ENCODE assay signal across 10 cellular contexts in genomic region chr9:95116002-95116819, GRCh38.
DNase-seq lines count a peak whose midpoint lies in the region; ATAC-seq and TF ChIP-seq lines count a peak whose summit lies in the region.
"Had no signal": no experiment of that assay in that cellular context is flagged by ENCODE, and none has a peak within 500 bp of the region (broad histone marks: within the 10 kb centered on the region; RNA-seq: fewer than 3 reads in every experiment).

No MANE protein-coding gene starts in this region.

- no peak overlapping the region for H3K27ac Mint-ChIP-seq in endodermal cell
- H3K27ac Mint-ChIP-seq: naive thymus-derived CD8-positive, alpha-beta T cell had no signal

- peaks cover 15% of the 10 kb centered on the region for H3K4me1 Mint-ChIP-seq in endodermal cell
- H3K4me1 Mint-ChIP-seq: naive thymus-derived CD8-positive, alpha-beta T cell had no signal

- peaks cover 5% of the 10 kb centered on the region; the same call in 1 of the 2 replicates for H3K4me1 ChIP-seq in BE2C
- H3K4me1 ChIP-seq in Loucy (ENCODE audit: insufficient read depth, low read length, poor library complexity, severe bottlenecking), result no peaks in the 10 kb centered on the region
- H3K4me1 ChIP-seq in endodermal cell (ENCODE audit: control insufficient read depth, insufficient read depth, low read length), result peaks cover 5% of the 10 kb centered on the region
- no peaks in the 10 kb centered on the region for H3K4me1 ChIP-seq in muscle layer of duodenum (ENCODE audit: control insufficient read depth in 1 of 2, insufficient read depth in 2 of 2, low read length in 2 of 2)

- H3K9me2 ChIP-seq in Loucy (replicated peaks; ENCODE audit: low read depth, low read length), result no peaks in the 10 kb centered on the region

- H3K27me3 Mint-ChIP-seq in endodermal cell (ENCODE audit: insufficient read depth), result no peaks in the 10 kb centered on the region
- H3K27me3 Mint-ChIP-seq: CD4-positive, CD25-positive, alpha-beta regulatory T cell; naive thymus-derived CD8-positive, alpha-beta T cell had no signal

- TF ChIP-seq CTCF in BE2C (IDR thresholded peaks at IDR 0.05; ENCODE audit: low read depth, low read length), result peak; percentile 64
- peak; percentile 54 for TF ChIP-seq CTCF in Loucy (conservative IDR thresholded peaks at IDR 0.05; ENCODE audit: low read length)
- TF ChIP-seq CTCF in endodermal cell (conservative IDR thresholded peaks at IDR 0.05), result peak; percentile 77

- no peaks in the 10 kb centered on the region for H3K79me2 ChIP-seq in Loucy (ENCODE audit: insufficient read depth, low read length)

- H4K20me1 ChIP-seq in Loucy (ENCODE audit: insufficient read depth, low read length, poor library complexity, severe bottlenecking), result no peaks in the 10 kb centered on the region

- H3K36me3 Mint-ChIP-seq in endodermal cell (ENCODE audit: low read depth), result peaks cover 10% of the 10 kb centered on the region

- H3K27me3 ChIP-seq in BE2C (no peaks in the 10 kb centered on the region), Loucy (ENCODE audit: insufficient read depth, low read length, poor library complexity, severe bottlenecking) (no peaks in the 10 kb centered on the region), endodermal cell (ENCODE audit: control insufficient read depth, insufficient read depth, low read length, poor library complexity, severe bottlenecking) (no peaks in the 10 kb centered on the region), muscle layer of duodenum (ENCODE audit: low read depth, low read length) (no peaks in the 10 kb centered on the region)

- H3F3A ChIP-seq in Loucy (ENCODE audit: low read depth), result no peaks in the 10 kb centered on the region

- H3K9ac ChIP-seq in Loucy (ENCODE audit: low read depth, low read length, poor library complexity, severe bottlenecking) (no peak overlapping the region), endodermal cell (ENCODE audit: extremely low read depth, low read length, poor library complexity, severe bottlenecking) (no peak overlapping the region)

- WGBS in endodermal cell (ENCODE audit: insufficient coverage in 1 of 2, insufficient read length in 1 of 2), 2 experiments, result 82 to 91% methylated on average over 7 to 11 of the region's 11 CpGs

- no peak overlapping the region for H2AFZ ChIP-seq in Loucy (ENCODE audit: low read length)

- H3K4me3 ChIP-seq in BE2C (ENCODE audit: low read depth, low read length) (no peak overlapping the region), Loucy (ENCODE audit: low read length, poor library complexity, severe bottlenecking) (no peak overlapping the region), endodermal cell (ENCODE audit: low read length) (no peak overlapping the region), muscle layer of duodenum (ENCODE audit: low read depth in 1 of 2, low read length in 2 of 2) (no peak overlapping the region)

- no peak for ATAC-seq in HG03460 (IDR thresholded peaks at IDR 0.05; ENCODE audit: unreplicated experiment)
- ATAC-seq: naive thymus-derived CD8-positive, alpha-beta T cell had no signal

- H3K36me3 ChIP-seq in BE2C, result peaks cover 23% of the 10 kb centered on the region
- H3K36me3 ChIP-seq in Loucy (ENCODE audit: insufficient read depth, low read length), result no peaks in the 10 kb centered on the region
- H3K36me3 ChIP-seq in endodermal cell (ENCODE audit: control insufficient read depth, insufficient read depth, low read length), result peaks cover 11% of the 10 kb centered on the region
- peaks cover 5 to 19% of the 10 kb centered on the region in 2 donors for H3K36me3 ChIP-seq in muscle layer of duodenum (ENCODE audit: control insufficient read depth in 1 of 2, insufficient read depth in 2 of 2, low read length in 2 of 2)

- H3K9me3 Mint-ChIP-seq in endodermal cell, result no peaks in the 10 kb centered on the region
- H3K9me3 Mint-ChIP-seq: CD4-positive, CD25-positive, alpha-beta regulatory T cell; naive thymus-derived CD8-positive, alpha-beta T cell had no signal

- no peak overlapping the region for H3K4me2 ChIP-seq in Loucy (ENCODE audit: low read depth, low read length, poor library complexity, severe bottlenecking)

- H3K4me3 Mint-ChIP-seq in endodermal cell, result no peak overlapping the region
- H3K4me3 Mint-ChIP-seq: CD4-positive, CD25-positive, alpha-beta regulatory T cell; naive thymus-derived CD8-positive, alpha-beta T cell had no signal

- H3K27ac ChIP-seq in endodermal cell (ENCODE audit: low read depth, low read length) (no peak overlapping the region), muscle layer of duodenum (ENCODE audit: low read length) (peak overlapping the region; percentile 27), substantia nigra (ENCODE audit: low read depth, low read length, poor library complexity, severe bottlenecking) (no peak overlapping the region)

- DNase-seq in BE2C, result no peak
- DNase-seq in endodermal cell, result peak; percentile 76
- no peak for DNase-seq in substantia nigra (lab: John Stamatoyannopoulos, UW)
- no peak for DNase-seq in activated CD4-positive, CD25-positive, alpha-beta regulatory T cell treated with anti-CD3 and anti-CD28 coated beads, Interleukin-2, amount 50 U/mL, for 72 hours
- no peak for DNase-seq in HK-2 (ENCODE audit: unreplicated experiment)
- DNase-seq: CD4-positive, CD25-positive, alpha-beta regulatory T cell; naive thymus-derived CD8-positive, alpha-beta T cell had no signal

- no peaks in the 10 kb centered on the region for H3K9me3 ChIP-seq in BE2C
- no peaks in the 10 kb centered on the region for H3K9me3 ChIP-seq in Loucy (ENCODE audit: insufficient read depth, low read depth, low read length)
- no peaks in the 10 kb centered on the region for H3K9me3 ChIP-seq in endodermal cell (ENCODE audit: control insufficient read depth, low read length)
- H3K9me3 ChIP-seq in muscle layer of duodenum (ENCODE audit: control insufficient read depth in 1 of 2, low read length in 2 of 2), result no peaks in the 10 kb centered on the region
